In genomic region chr12:131119345-131119744, GRCh38 we compare ENCODE assay signal across 6 cellular contexts.
DNase-seq lines count a peak whose midpoint lies in the region; ATAC-seq and TF ChIP-seq lines count a peak whose summit lies in the region.
"Not testable (repeated sequence)": the region's sequence is repeated elsewhere in the genome, so short reads cannot be mapped to it uniquely, and the experiment has no call there.

No MANE protein-coding gene starts in this region.

- not testable (repeated sequence) for TF ChIP-seq EP300 in suprapubic skin (IDR thresholded peaks at IDR 0.05)

- intact Hi-C loops in CD14-positive monocyte (cut with micrococcal nuclease); sciatic nerve (cut with DNase I); upper lobe of right lung (cut with DNase I): not testable (repeated sequence)

- H3K4me1 Mint-ChIP-seq in CD14-positive monocyte; chondrocyte (ENCODE audit: low read depth): not testable (repeated sequence)

- H3K4me1 ChIP-seq in suprapubic skin, result peaks cover 20% of the 10 kb centered on the region
- not testable (repeated sequence) for H3K4me1 ChIP-seq in upper lobe of right lung

- ATAC-seq in sciatic nerve, upper lobe of right lung: not testable (repeated sequence)

- H3K27me3 ChIP-seq in suprapubic skin, upper lobe of right lung: not testable (repeated sequence)

- H3K9me3 ChIP-seq in suprapubic skin, upper lobe of right lung: not testable (repeated sequence)

- H3K27ac ChIP-seq in suprapubic skin, upper lobe of right lung: not testable (repeated sequence)

- peak; percentile 5 for DNase-seq in CD14-positive monocyte (ENCODE audit: low spot score)
- DNase-seq in activated effector memory CD4-positive, alpha-beta T cell treated with anti-CD3 and anti-CD28 coated beads, Interleukin-2, amount 50 U/mL, for 16 hours, result peak; percentile 21
- peak; percentile 58 for DNase-seq in chondrocyte (ENCODE audit: low spot score)
- peak; percentile 35 for DNase-seq in sciatic nerve (ENCODE audit: low spot score)
- DNase-seq in suprapubic skin (ENCODE audit: low spot score in 2 of 2), result peak; percentile 13 to 16
- peak; percentile 30 for DNase-seq in upper lobe of right lung

- TF ChIP-seq POLR2A in suprapubic skin (IDR thresholded peaks at IDR 0.05), result not testable (repeated sequence)

- not testable (repeated sequence) for H3K36me3 ChIP-seq in suprapubic skin, upper lobe of right lung

- not testable (repeated sequence) for H3K27me3 Mint-ChIP-seq in CD14-positive monocyte (ENCODE audit: low read depth in 3 of 3); chondrocyte (ENCODE audit: low read depth)

- H3K9me3 Mint-ChIP-seq in CD14-positive monocyte; chondrocyte (ENCODE audit: low read depth): not testable (repeated sequence)

- 96% methylated on average over 5 of the region's 8 CpGs for WGBS in suprapubic skin

- H3K4me3 ChIP-seq in suprapubic skin, upper lobe of right lung: not testable (repeated sequence)

- H3K36me3 Mint-ChIP-seq in CD14-positive monocyte, result peaks cover 8 to 16% of the 10 kb centered on the region in 2 donors
- not testable (repeated sequence) for H3K36me3 Mint-ChIP-seq in chondrocyte (ENCODE audit: low read depth)

- peak overlapping the region in 1 of 7 donors; percentile 46 for H3K27ac Mint-ChIP-seq in CD14-positive monocyte
- H3K27ac Mint-ChIP-seq in chondrocyte (ENCODE audit: unreplicated experiment), result not testable (repeated sequence)

- not testable (repeated sequence) for TF ChIP-seq CTCF in CD14-positive monocyte (IDR thresholded peaks at IDR 0.05); chondrocyte (IDR thresholded peaks at IDR 0.05); suprapubic skin (IDR thresholded peaks at IDR 0.05); upper lobe of right lung (IDR thresholded peaks at IDR 0.05)

- not testable (repeated sequence) for H3K4me3 Mint-ChIP-seq in CD14-positive monocyte; chondrocyte (ENCODE audit: unreplicated experiment)

Comparison
In these comparisons a context has a peak if more than half of its experiments do, and no peak if none do; other contexts are left out.
1. DNase-seq: peak in every context shown above with its lines; median percentile 58 in chondrocyte; 35 in sciatic nerve; 30 in upper lobe of right lung; 21 in activated effector memory CD4-positive, alpha-beta T cell treated with anti-CD3 and anti-CD28 coated beads, Interleukin-2, amount 50 U/mL, for 16 hours; 14 in suprapubic skin; 5 in CD14-positive monocyte.